In the genomic region with DNA sequence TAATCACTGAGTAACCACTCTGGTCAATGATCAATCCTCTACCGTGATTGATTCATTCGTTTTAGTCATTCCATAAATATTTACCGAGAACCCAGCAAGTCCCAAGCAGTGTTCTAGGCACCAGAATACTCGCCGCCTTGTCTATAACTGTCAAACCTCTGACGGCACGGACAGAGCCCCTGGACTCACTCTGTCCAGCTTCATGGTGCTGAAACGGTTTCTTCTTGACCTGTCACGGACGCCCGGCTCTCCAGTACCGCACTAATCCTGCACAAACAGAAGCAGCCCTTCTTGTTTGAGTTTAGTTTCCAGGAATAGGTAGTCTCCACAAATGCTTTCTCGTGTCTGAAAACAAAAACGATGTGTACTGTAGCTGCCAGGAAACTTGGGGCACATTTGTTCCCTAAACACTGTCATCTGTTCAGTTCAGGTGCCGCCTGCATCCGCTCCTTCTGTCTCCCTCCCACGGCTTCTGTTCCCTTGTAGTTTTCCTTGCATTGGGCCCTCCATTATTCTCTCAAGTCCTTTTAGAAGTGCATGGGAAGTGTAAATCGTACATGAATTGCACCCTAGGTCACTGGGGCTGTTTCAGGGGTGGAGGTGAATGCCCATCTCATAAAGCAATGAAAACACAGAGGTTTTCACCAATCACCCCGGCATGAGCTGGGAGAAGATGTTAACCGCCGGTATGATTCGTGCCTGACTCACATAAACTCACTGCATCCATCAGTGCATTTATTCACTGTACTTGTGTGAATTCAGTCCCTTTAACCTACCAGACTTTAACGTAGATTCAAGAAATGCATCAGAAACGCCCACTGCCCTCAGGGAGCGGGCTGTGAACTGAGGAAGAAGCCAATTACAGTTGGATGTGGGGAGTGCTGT, we compare ENCODE assay signal across 29 cellular contexts.
DNase-seq lines count a peak whose midpoint lies in the region; ATAC-seq and TF ChIP-seq lines count a peak whose summit lies in the region.
"Had no signal": no experiment of that assay in that cellular context is flagged by ENCODE, and none has a peak within 500 bp of the region (broad histone marks: within the 10 kb centered on the region; RNA-seq: fewer than 3 reads in every experiment).

No MANE protein-coding gene starts in this region.

- no peak overlapping the region for H3K4me3 Mint-ChIP-seq in activated CD8-positive, alpha-beta memory T cell treated with anti-CD3 and anti-CD28 coated beads, Interleukin-2, amount 10 ng/mL, durations not matched to agents 7 days and 5 days
- H3K4me3 Mint-ChIP-seq: activated CD4-positive, alpha-beta memory T cell treated with anti-CD3 and anti-CD28 coated beads for 36 hours; CD4-positive, alpha-beta memory T cell; mesothelial cell of epicardium; naive B cell had no signal

- CTCF ChIA-PET in activated CD8-positive, alpha-beta memory T cell treated with anti-CD3 and anti-CD28 coated beads, Interleukin-2, amount 10 ng/mL, durations not matched to agents 7 days and 5 days (lab: Charles Lee): no interaction called here

- H3K27ac ChIP-seq in heart left ventricle: no peak overlapping the region
- H3K27ac ChIP-seq: cardiac muscle cell, psoas muscle, skin epidermis, stomach, tibial artery had no signal

- H3K27me3 ChIP-seq in heart left ventricle: peaks cover 0 to 24% (median 0%) of the 10 kb centered on the region in 9 donors
- H3K27me3 ChIP-seq: cardiac muscle cell, tibial artery had no signal

- ATAC-seq in heart left ventricle (no peak), GM19324 (IDR thresholded peaks at IDR 0.05; ENCODE audit: low FRiP score, unreplicated experiment) (no peak)
- no peak for ATAC-seq in activated CD8-positive, alpha-beta memory T cell treated with anti-CD3 and anti-CD28 coated beads, Interleukin-2, amount 10 ng/mL, durations not matched to agents 7 days and 5 days
- ATAC-seq: activated CD4-positive, CD25-positive, alpha-beta regulatory T cell treated with anti-CD3 and anti-CD28 coated beads, Interleukin-2, amount 50 U/mL, for 24 hours; activated naive CD4-positive, alpha-beta T cell treated with anti-CD3 and anti-CD28 coated beads, Interleukin-2, amount 50 U/mL, for 72 hours; esophagus mucosa; PC-3; psoas muscle had no signal

- peaks cover 3% of the 10 kb centered on the region for H3K9me3 Mint-ChIP-seq in activated CD8-positive, alpha-beta memory T cell treated with anti-CD3 and anti-CD28 coated beads, Interleukin-2, amount 10 ng/mL, durations not matched to agents 7 days and 5 days (ENCODE audit: low read depth)
- H3K9me3 Mint-ChIP-seq: activated naive CD4-positive, alpha-beta T cell treated with anti-CD3 and anti-CD28 coated beads, Interleukin-2, amount 50 U/mL, for 72 hours; mesothelial cell of epicardium had no signal

- H3K9me3 ChIP-seq in heart left ventricle: peaks cover 0 to 6% (median 0%) of the 10 kb centered on the region in 12 donors
- H3K9me3 ChIP-seq: psoas muscle had no signal

- no peak for TF ChIP-seq POLR2A in heart left ventricle (IDR thresholded peaks at IDR 0.05)

- no peaks in the 10 kb centered on the region for H3K27me3 Mint-ChIP-seq in activated CD8-positive, alpha-beta memory T cell treated with anti-CD3 and anti-CD28 coated beads, Interleukin-2, amount 10 ng/mL, durations not matched to agents 7 days and 5 days
- H3K27me3 Mint-ChIP-seq: CD4-positive, alpha-beta memory T cell had no signal

- H3K4me1 Mint-ChIP-seq in activated CD8-positive, alpha-beta memory T cell treated with anti-CD3 and anti-CD28 coated beads, Interleukin-2, amount 10 ng/mL, durations not matched to agents 7 days and 5 days: no peaks in the 10 kb centered on the region
- H3K4me1 Mint-ChIP-seq: CD4-positive, alpha-beta memory T cell; mesothelial cell of epicardium; naive B cell had no signal

- TF ChIP-seq EP300 in Ishikawa (IDR thresholded peaks at IDR 0.05; ENCODE audit: borderline replicate concordance): no peak

- no peaks in the 10 kb centered on the region for H3K4me1 ChIP-seq in heart left ventricle
- H3K4me1 ChIP-seq: psoas muscle, stomach, tibial artery had no signal

- no peaks in the 10 kb centered on the region for H3K36me3 Mint-ChIP-seq in activated CD8-positive, alpha-beta memory T cell treated with anti-CD3 and anti-CD28 coated beads, Interleukin-2, amount 10 ng/mL, durations not matched to agents 7 days and 5 days
- H3K36me3 Mint-ChIP-seq: activated CD4-positive, alpha-beta memory T cell treated with anti-CD3 and anti-CD28 coated beads for 36 hours; activated naive CD4-positive, alpha-beta T cell treated with anti-CD3 and anti-CD28 coated beads, Interleukin-2, amount 50 U/mL, for 72 hours; CD4-positive, alpha-beta memory T cell; mesothelial cell of epicardium had no signal

- no peak for TF ChIP-seq CTCF in heart left ventricle (IDR thresholded peaks at IDR 0.05)

- no peak overlapping the region for H3K4me3 ChIP-seq in heart left ventricle
- H3K4me3 ChIP-seq: cardiac muscle cell, psoas muscle, skin epidermis, stomach, tibial artery had no signal

- TF ChIP-seq RAD21 in Ishikawa (IDR thresholded peaks at IDR 0.05; ENCODE audit: low read depth): no peak

- no peaks in the 10 kb centered on the region for H3K36me3 ChIP-seq in heart left ventricle
- H3K36me3 ChIP-seq: cardiac muscle cell, stomach, tibial artery had no signal

- intact Hi-C loops in cardiac septum (cut with DNase I) (no loop called here), heart left ventricle (cut with DNase I) (no loop called here)

- peak; percentile 20 for DNase-seq in cardiac septum (ENCODE audit: low spot score)
- no peak for DNase-seq in heart left ventricle
- peak; percentile 50 for DNase-seq in iPS-NIHi11 (ENCODE audit: low spot score)
- DNase-seq in superior temporal gyrus (ENCODE audit: extremely low spot score): peak; percentile 9
- no peak for DNase-seq in activated CD8-positive, alpha-beta memory T cell treated with anti-CD3 and anti-CD28 coated beads, Interleukin-2, amount 10 ng/mL, durations not matched to agents 7 days and 5 days
- no peak for DNase-seq in NCI-H1048 (lab: John Stamatoyannopoulos, UW)
- DNase-seq: activated CD4-positive, alpha-beta memory T cell treated with anti-CD3 and anti-CD28 coated beads for 36 hours; CD4-positive, alpha-beta memory T cell; cortex of kidney; EL; H7; hypothalamus; naive B cell; NCI-H1092 treated with DMSO at 0.1 percent for 48 hours; NCI-H187; NCI-H2171 treated with DMSO at 0.1 percent for 48 hours; NCI-H510A treated with DMSO at 0.1 percent for 48 hours; PC-3; psoas muscle; stomach had no signal

- 63 to 68% (median 63%) methylated on average over 25 of the region's 25 CpGs for WGBS in heart left ventricle, 4 donors

- no peak overlapping the region for H3K27ac Mint-ChIP-seq in activated CD8-positive, alpha-beta memory T cell treated with anti-CD3 and anti-CD28 coated beads, Interleukin-2, amount 10 ng/mL, durations not matched to agents 7 days and 5 days
- H3K27ac Mint-ChIP-seq: activated CD4-positive, alpha-beta memory T cell treated with anti-CD3 and anti-CD28 coated beads for 36 hours; activated naive CD4-positive, alpha-beta T cell treated with anti-CD3 and anti-CD28 coated beads, Interleukin-2, amount 50 U/mL, for 72 hours; CD4-positive, alpha-beta memory T cell; mesothelial cell of epicardium; naive B cell had no signal

TF ChIP-seq in Ishikawa, 13 proteins besides CTCF, POLR2A, EP300 and RAD21:
- no peak for TF ChIP-seq CEBPB (IDR thresholded peaks at IDR 0.05)
- TF ChIP-seq, protein P1, sequence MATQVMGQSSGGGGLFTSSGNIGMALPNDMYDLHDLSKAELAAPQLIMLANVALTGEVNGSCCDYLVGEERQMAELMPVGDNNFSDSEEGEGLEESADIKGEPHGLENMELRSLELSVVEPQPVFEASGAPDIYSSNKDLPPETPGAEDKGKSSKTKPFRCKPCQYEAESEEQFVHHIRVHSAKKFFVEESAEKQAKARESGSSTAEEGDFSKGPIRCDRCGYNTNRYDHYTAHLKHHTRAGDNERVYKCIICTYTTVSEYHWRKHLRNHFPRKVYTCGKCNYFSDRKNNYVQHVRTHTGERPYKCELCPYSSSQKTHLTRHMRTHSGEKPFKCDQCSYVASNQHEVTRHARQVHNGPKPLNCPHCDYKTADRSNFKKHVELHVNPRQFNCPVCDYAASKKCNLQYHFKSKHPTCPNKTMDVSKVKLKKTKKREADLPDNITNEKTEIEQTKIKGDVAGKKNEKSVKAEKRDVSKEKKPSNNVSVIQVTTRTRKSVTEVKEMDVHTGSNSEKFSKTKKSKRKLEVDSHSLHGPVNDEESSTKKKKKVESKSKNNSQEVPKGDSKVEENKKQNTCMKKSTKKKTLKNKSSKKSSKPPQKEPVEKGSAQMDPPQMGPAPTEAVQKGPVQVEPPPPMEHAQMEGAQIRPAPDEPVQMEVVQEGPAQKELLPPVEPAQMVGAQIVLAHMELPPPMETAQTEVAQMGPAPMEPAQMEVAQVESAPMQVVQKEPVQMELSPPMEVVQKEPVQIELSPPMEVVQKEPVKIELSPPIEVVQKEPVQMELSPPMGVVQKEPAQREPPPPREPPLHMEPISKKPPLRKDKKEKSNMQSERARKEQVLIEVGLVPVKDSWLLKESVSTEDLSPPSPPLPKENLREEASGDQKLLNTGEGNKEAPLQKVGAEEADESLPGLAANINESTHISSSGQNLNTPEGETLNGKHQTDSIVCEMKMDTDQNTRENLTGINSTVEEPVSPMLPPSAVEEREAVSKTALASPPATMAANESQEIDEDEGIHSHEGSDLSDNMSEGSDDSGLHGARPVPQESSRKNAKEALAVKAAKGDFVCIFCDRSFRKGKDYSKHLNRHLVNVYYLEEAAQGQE (IDR thresholded peaks at IDR 0.05; ENCODE audit: low read depth): peak; percentile 61

Comparison
In these comparisons a context has a peak if more than half of its experiments do, and no peak if none do; other contexts are left out.
1. DNase-seq: peak in cardiac septum (single experiment), iPS-NIHi11 (single experiment) and superior temporal gyrus (single experiment); none in heart left ventricle (0 of 5), activated CD8-positive, alpha-beta memory T cell treated with anti-CD3 and anti-CD28 coated beads, Interleukin-2, amount 10 ng/mL, durations not matched to agents 7 days and 5 days (single experiment) and NCI-H1048 (single experiment).